Comparison of ENCODE assay signal across 1 cellular context in genomic region chr6:144736763-144737162, GRCh38.
TF ChIP-seq lines count a peak whose summit lies in the region.

No MANE protein-coding gene starts in this region.

TF ChIP-seq in HepG2, 621 proteins besides CTCF, POLR2A, EP300 and RAD21 (continued from another document):
- TF ChIP-seq ZNF580 (CRISPR knock-in tag; IDR thresholded peaks at IDR 0.05; ENCODE audit: borderline replicate concordance, low read depth), result no peak
- TF ChIP-seq ZNF512B (CRISPR knock-in tag; IDR thresholded peaks at IDR 0.05; ENCODE audit: borderline replicate concordance), result no peak
- no peak for TF ChIP-seq IKZF5 (CRISPR knock-in tag; IDR thresholded peaks at IDR 0.05)
- no peak for TF ChIP-seq ZNF841 (CRISPR knock-in tag; IDR thresholded peaks at IDR 0.05; ENCODE audit: borderline replicate concordance)
- TF ChIP-seq ETV5 (CRISPR knock-in tag; IDR thresholded peaks at IDR 0.05; ENCODE audit: borderline replicate concordance), result no peak
- TF ChIP-seq ZNF292 (CRISPR knock-in tag; IDR thresholded peaks at IDR 0.05; ENCODE audit: borderline replicate concordance, low read depth), result no peak
- TF ChIP-seq ZBTB7A (CRISPR knock-in tag; IDR thresholded peaks at IDR 0.05), result no peak
- 0 out of 2 replicates have a peak, but pooled peaks have one; percentile 45 for TF ChIP-seq POLR2AphosphoS2 (IDR thresholded peaks at IDR 0.05; ENCODE audit: low read depth, low read length)
- no peak for TF ChIP-seq ZNF564 (CRISPR knock-in tag; IDR thresholded peaks at IDR 0.05)
- TF ChIP-seq ZNF773 (CRISPR knock-in tag; IDR thresholded peaks at IDR 0.05; ENCODE audit: borderline replicate concordance), result no peak
- TF ChIP-seq ZBTB37 (CRISPR knock-in tag; IDR thresholded peaks at IDR 0.05), result no peak
- TF ChIP-seq RBM22 (optimal IDR thresholded peaks at IDR 0.05; ENCODE audit: low read length), result peak; percentile 57
- TF ChIP-seq STAT5B (CRISPR knock-in tag; IDR thresholded peaks at IDR 0.05), result no peak
- no peak for TF ChIP-seq ZNF670 (CRISPR knock-in tag; IDR thresholded peaks at IDR 0.05; ENCODE audit: borderline replicate concordance)
